21 cellular contexts compared by ENCODE assay signal in the genomic region with DNA sequence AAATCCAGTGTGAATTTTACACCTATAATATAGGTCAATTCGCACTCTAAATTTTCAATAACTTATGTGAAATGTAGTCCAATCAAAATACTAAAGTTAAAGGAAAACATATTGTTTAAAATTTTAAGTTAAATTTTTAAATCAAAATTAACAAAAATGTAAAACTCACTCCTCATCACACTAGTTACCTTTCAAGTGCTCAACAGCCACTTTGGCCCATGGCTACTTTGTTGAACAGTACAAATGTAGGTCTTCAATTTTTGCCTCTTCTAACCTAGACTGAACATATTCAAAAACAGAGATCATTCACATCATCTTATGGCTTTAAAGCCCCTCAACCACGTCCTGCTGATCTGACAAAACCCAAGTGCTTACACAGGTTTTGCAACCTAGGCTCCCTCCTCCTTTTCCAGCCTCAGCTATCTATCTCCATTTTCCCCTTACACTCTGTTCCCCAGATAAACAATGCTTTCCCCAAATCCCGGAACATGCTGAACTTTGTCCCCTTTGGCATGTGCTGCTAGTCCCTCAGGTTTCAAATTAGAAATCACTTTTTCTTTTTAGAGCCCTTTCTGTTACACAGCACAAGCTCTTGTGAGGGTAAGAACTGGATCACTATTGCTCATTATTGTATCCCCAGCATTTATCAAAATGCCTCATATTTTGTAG.
DNase-seq lines count a peak whose midpoint lies in the region; ATAC-seq, FAIRE-seq and TF ChIP-seq lines count a peak whose summit lies in the region.
"Had no signal": no experiment of that assay in that cellular context is flagged by ENCODE, and none has a peak within 500 bp of the region (broad histone marks: within the 10 kb centered on the region; RNA-seq: fewer than 3 reads in every experiment).

No MANE protein-coding gene starts in this region.

- TF ChIP-seq CTCF in dorsolateral prefrontal cortex (IDR thresholded peaks at IDR 0.05 in 54 of 56, conservative IDR thresholded peaks at IDR 0.05 in 2 of 56; ENCODE audit: low read depth in 1 of 56, partially characterized antibody in 56 of 56) (no peak), liver (IDR thresholded peaks at IDR 0.05; ENCODE audit: low read depth, low read length, missing input control) (no peak)

- peak; percentile 49 for FAIRE-seq in A204.1 (lab: Jason Lieb, UNC)
- FAIRE-seq: GM12892 had no signal

- 50% methylated on average over 2 of the region's 3 CpGs for WGBS in HUES64
- WGBS in liver: 47% methylated on average over 3 of the region's 3 CpGs

- DNase-seq in dorsolateral prefrontal cortex (no peak), NCI-H2196 treated with DMSO at 0.1 percent for 48 hours (lab: John Stamatoyannopoulos, UW; ENCODE audit: unreplicated experiment) (no peak), H7 (no peak), NCI-H1105 treated with DMSO at 0.1 percent for 48 hours (lab: John Stamatoyannopoulos, UW) (no peak)
- DNase-seq: activated CD4-positive, alpha-beta T cell treated with anti-CD3 and anti-CD28 coated beads, Interleukin-2, amount 50 U/mL, for 4 hours; activated T-cell treated with anti-CD3 and anti-CD28 coated beads, Interleukin-2, amount 50 U/mL, for 4 hours; C1 segment of cervical spinal cord; DMS 273 treated with DMSO at 0.1 percent for 48 hours; glutamatergic neuron; KBM-7; MV-4-11; NCI-H2081; NCI-H510A treated with DMSO at 0.1 percent for 48 hours; stimulated activated naive CD8-positive, alpha-beta T cell treated with anti-CD3 and anti-CD28 coated beads, Interleukin-15, amount 100 ng/mL, for 72 hours; upper lobe of right lung had no signal

- H3K27ac ChIP-seq in HUES64 (ENCODE audit: low read depth, low read length) (peak overlapping the region; percentile 91), dorsolateral prefrontal cortex (peak overlapping the region in 43 of 59 donors; percentile 0 to 74 (median 33)), liver (ENCODE audit: low read depth in 1 of 2, low read length in 2 of 2) (peak overlapping the region; percentile 92)
- H3K27ac ChIP-seq: esophagus muscularis mucosa, upper lobe of right lung had no signal

- H3K4me3 ChIP-seq in HUES64 (ENCODE audit: low read length) (no peak overlapping the region), dorsolateral prefrontal cortex (no peak overlapping the region), liver (ENCODE audit: low read depth in 1 of 3, low read length in 3 of 3) (peak overlapping the region in 1 of 3 donors; percentile 31), H7 (ENCODE audit: insufficient read depth, low read depth, low read length) (no peak overlapping the region)
- H3K4me3 ChIP-seq: esophagus muscularis mucosa, upper lobe of right lung had no signal

- no peak for ATAC-seq in HG03571 (IDR thresholded peaks at IDR 0.05; ENCODE audit: unreplicated experiment)
- ATAC-seq: activated T-cell treated with anti-CD3 and anti-CD28 coated beads, Interleukin-2, amount 50 U/mL, for 4 hours; stimulated activated naive CD8-positive, alpha-beta T cell treated with anti-CD3 and anti-CD28 coated beads, Interleukin-15, amount 100 ng/mL, for 72 hours; upper lobe of right lung had no signal

- peak; percentile 44 to 58 for TF ChIP-seq RAD21 in liver (IDR thresholded peaks at IDR 0.05)

- H3K9ac ChIP-seq in HUES64 (ENCODE audit: low read depth, low read length) (peak overlapping the region; percentile 63; the same call in 1 of the 2 replicates), liver (ENCODE audit: low read depth in 1 of 2, low read length in 2 of 2) (peak overlapping the region; percentile 37 to 68)

- intact Hi-C loops in dorsolateral prefrontal cortex (cut with DNase I): loop anchor here in 1 of 2 donors (10.0 kb wide), 2 partner anchors 265 to 395 kb away; no protein-coding TSS in a partner anchor

- no peaks in the 10 kb centered on the region; the same call in 1 of the 2 replicates for H3K9me3 ChIP-seq in HUES64 (ENCODE audit: insufficient read depth, low read depth, low read length)
- no peaks in the 10 kb centered on the region for H3K9me3 ChIP-seq in liver (ENCODE audit: control insufficient read depth in 4 of 4, low read length in 3 of 4)
- H3K9me3 ChIP-seq: esophagus muscularis mucosa, upper lobe of right lung had no signal

- H3K4me1 ChIP-seq in HUES64 (ENCODE audit: insufficient read depth, low read length): peaks cover 64% of the 10 kb centered on the region
- peaks cover 4 to 22% (median 6%) of the 10 kb centered on the region in 4 donors for H3K4me1 ChIP-seq in liver (ENCODE audit: control insufficient read depth in 4 of 4, insufficient read depth in 4 of 4, low read length in 3 of 4)
- H3K4me1 ChIP-seq: upper lobe of right lung had no signal

- H3K27me3 ChIP-seq in HUES64 (ENCODE audit: insufficient read depth, low read length) (no peaks in the 10 kb centered on the region), dorsolateral prefrontal cortex (no peaks in the 10 kb centered on the region), liver (ENCODE audit: control insufficient read depth in 4 of 4, insufficient read depth in 4 of 4, low read length in 3 of 4) (no peaks in the 10 kb centered on the region), H7 (ENCODE audit: control insufficient read depth, insufficient read depth, low read length) (no peaks in the 10 kb centered on the region)
- H3K27me3 ChIP-seq: esophagus muscularis mucosa, upper lobe of right lung had no signal

- H3K36me3 ChIP-seq in HUES64 (ENCODE audit: insufficient read depth, low read length): peaks cover 3% of the 10 kb centered on the region; the same call in 1 of the 2 replicates
- no peaks in the 10 kb centered on the region for H3K36me3 ChIP-seq in liver (ENCODE audit: control insufficient read depth in 4 of 4, insufficient read depth in 3 of 4, low read depth in 1 of 4, low read length in 3 of 4)
- H3K36me3 ChIP-seq in H7 (replicated peaks; ENCODE audit: control insufficient read depth, insufficient read depth, low read length): no peaks in the 10 kb centered on the region
- H3K36me3 ChIP-seq: esophagus muscularis mucosa, upper lobe of right lung had no signal

TF ChIP-seq in liver, 16 proteins besides CTCF, POLR2A, EP300 and RAD21 (continues in another document):
- TF ChIP-seq GABPA (IDR thresholded peaks at IDR 0.05 in 1 of 2, conservative IDR thresholded peaks at IDR 0.05 in 1 of 2): no peak
- TF ChIP-seq EGR1 (IDR thresholded peaks at IDR 0.05; ENCODE audit: low read depth in 2 of 2): no peak
- TF ChIP-seq REST (IDR thresholded peaks at IDR 0.05): peak; percentile 89
- peak; percentile 82 for TF ChIP-seq YY1 (IDR thresholded peaks at IDR 0.05)
- TF ChIP-seq HNF4G (IDR thresholded peaks at IDR 0.05): peak; percentile 91
- TF ChIP-seq FOXA2 (IDR thresholded peaks at IDR 0.05): peak; percentile 86
- peak; percentile 93 to 94 for TF ChIP-seq HNF4A (conservative IDR thresholded peaks at IDR 0.05)
- TF ChIP-seq NR2F2 (IDR thresholded peaks at IDR 0.05): peak; percentile 48
- TF ChIP-seq JUND (IDR thresholded peaks at IDR 0.05): peak in 1 of 2 donors; percentile 79
- TF ChIP-seq, protein P1, sequence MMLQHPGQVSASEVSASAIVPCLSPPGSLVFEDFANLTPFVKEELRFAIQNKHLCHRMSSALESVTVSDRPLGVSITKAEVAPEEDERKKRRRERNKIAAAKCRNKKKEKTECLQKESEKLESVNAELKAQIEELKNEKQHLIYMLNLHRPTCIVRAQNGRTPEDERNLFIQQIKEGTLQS (IDR thresholded peaks at IDR 0.05): peak; percentile 49
- no peak for TF ChIP-seq TAF1 (conservative IDR thresholded peaks at IDR 0.05)
- peak; percentile 94 to 95 for TF ChIP-seq RXRA (IDR thresholded peaks at IDR 0.05)
- TF ChIP-seq FOXA1 (IDR thresholded peaks at IDR 0.05): peak; percentile 59
- peak; percentile 99 for TF ChIP-seq SP1 (IDR thresholded peaks at IDR 0.05)
- TF ChIP-seq, protein P2, sequence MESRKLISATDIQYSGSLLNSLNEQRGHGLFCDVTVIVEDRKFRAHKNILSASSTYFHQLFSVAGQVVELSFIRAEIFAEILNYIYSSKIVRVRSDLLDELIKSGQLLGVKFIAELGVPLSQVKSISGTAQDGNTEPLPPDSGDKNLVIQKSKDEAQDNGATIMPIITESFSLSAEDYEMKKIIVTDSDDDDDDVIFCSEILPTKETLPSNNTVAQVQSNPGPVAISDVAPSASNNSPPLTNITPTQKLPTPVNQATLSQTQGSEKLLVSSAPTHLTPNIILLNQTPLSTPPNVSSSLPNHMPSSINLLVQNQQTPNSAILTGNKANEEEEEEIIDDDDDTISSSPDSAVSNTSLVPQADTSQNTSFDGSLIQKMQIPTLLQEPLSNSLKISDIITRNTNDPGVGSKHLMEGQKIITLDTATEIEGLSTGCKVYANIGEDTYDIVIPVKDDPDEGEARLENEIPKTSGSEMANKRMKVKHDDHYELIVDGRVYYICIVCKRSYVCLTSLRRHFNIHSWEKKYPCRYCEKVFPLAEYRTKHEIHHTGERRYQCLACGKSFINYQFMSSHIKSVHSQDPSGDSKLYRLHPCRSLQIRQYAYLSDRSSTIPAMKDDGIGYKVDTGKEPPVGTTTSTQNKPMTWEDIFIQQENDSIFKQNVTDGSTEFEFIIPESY (IDR thresholded peaks at IDR 0.05): peak; percentile 63

Comparison
In these comparisons a context has a peak if more than half of its experiments do, and no peak if none do; other contexts are left out.
1. H3K27ac ChIP-seq: peak in every context shown above with its lines; median percentile 92 in liver; 91 in HUES64; 33 in dorsolateral prefrontal cortex.